In genomic region chr4:5036239-5036638, GRCh38 we compare ENCODE assay signal across 14 cellular contexts. TPM values are rescaled to one million over a fixed set of nuclear protein-coding genes. Genes with fewer than 3 reads are reported as not detected.
DNase-seq lines count a peak whose midpoint lies in the region; ATAC-seq and TF ChIP-seq lines count a peak whose summit lies in the region.
"Had no signal": no experiment of that assay in that cellular context is flagged by ENCODE, and none has a peak within 500 bp of the region (broad histone marks: within the 10 kb centered on the region; RNA-seq: fewer than 3 reads in every experiment).

No MANE protein-coding gene starts in this region.

- no peaks in the 10 kb centered on the region for H3K9me3 Mint-ChIP-seq in activated T-cell treated with anti-CD3 and anti-CD28 coated beads, Interleukin-2, amount 50 U/mL, for 4 hours
- H3K9me3 Mint-ChIP-seq: CD4-positive, alpha-beta T cell had no signal

- TF ChIP-seq CTCF in foreskin fibroblast (IDR thresholded peaks at IDR 0.05; ENCODE audit: low read depth, low read length) = no peak

- H3K36me3 Mint-ChIP-seq in activated T-cell treated with anti-CD3 and anti-CD28 coated beads, Interleukin-2, amount 50 U/mL, for 4 hours (ENCODE audit: insufficient read depth) = no peaks in the 10 kb centered on the region

- no peak overlapping the region for H3K4me3 Mint-ChIP-seq in activated T-cell treated with anti-CD3 and anti-CD28 coated beads, Interleukin-2, amount 50 U/mL, for 4 hours
- H3K4me3 Mint-ChIP-seq: CD4-positive, alpha-beta T cell had no signal

- peaks cover 3% of the 10 kb centered on the region for H3K27me3 Mint-ChIP-seq in activated T-cell treated with anti-CD3 and anti-CD28 coated beads, Interleukin-2, amount 50 U/mL, for 4 hours (ENCODE audit: low read depth)
- H3K27me3 Mint-ChIP-seq: CD4-positive, alpha-beta T cell had no signal

- H3K4me3 ChIP-seq in foreskin fibroblast (ENCODE audit: low read depth in 1 of 2, low read length in 2 of 2) = no peak overlapping the region
- H3K4me3 ChIP-seq: coronary artery, heart left ventricle had no signal

- ATAC-seq in HG02870 (IDR thresholded peaks at IDR 0.05; ENCODE audit: unreplicated experiment) (peak; percentile 52), HG02884 (IDR thresholded peaks at IDR 0.05; ENCODE audit: unreplicated experiment) (no peak)
- no peak for ATAC-seq in activated T-cell treated with anti-CD3 and anti-CD28 coated beads, Interleukin-2, amount 50 U/mL, for 4 hours
- ATAC-seq: heart left ventricle had no signal

- H3K4me1 Mint-ChIP-seq in activated T-cell treated with anti-CD3 and anti-CD28 coated beads, Interleukin-2, amount 50 U/mL, for 4 hours (ENCODE audit: low read depth) = peaks cover 5% of the 10 kb centered on the region

- DNase-seq in AG20443 (ENCODE audit: low spot score) (peak; percentile 44), SKM-1 (lab: John Stamatoyannopoulos, UW; ENCODE audit: unreplicated experiment) (peak; percentile 52), foreskin fibroblast (peak; percentile 14 to 53), NK-92 (lab: John Stamatoyannopoulos, UW; ENCODE audit: unreplicated experiment) (no peak)
- DNase-seq in activated T-cell treated with anti-CD3 and anti-CD28 coated beads, Interleukin-2, amount 50 U/mL, for 4 hours = no peak
- DNase-seq in effector CD8-positive, alpha-beta T cell (lab: John Stamatoyannopoulos, UW) = no peak
- DNase-seq: activated CD4-positive, alpha-beta T cell treated with anti-CD3 and anti-CD28 coated beads for 4 hours; CD4-positive, alpha-beta T cell; heart left ventricle; NCI-H2081; Right ventricle myocardium superior had no signal

RNA-seq across cellular contexts. Expression of gene STK32B, which starts 15.0 kb away (rescaled TPM):
- not detected for total RNA-seq in activated T-cell treated with anti-CD3 and anti-CD28 coated beads, Interleukin-2, amount 50 U/mL, for 4 hours
- total RNA-seq: CD4-positive, alpha-beta T cell had no signal

RNA-seq across cellular contexts. Expression of gene CYTL1, which starts 17.0 kb away (rescaled TPM):
- not detected for total RNA-seq in activated T-cell treated with anti-CD3 and anti-CD28 coated beads, Interleukin-2, amount 50 U/mL, for 4 hours
- total RNA-seq: CD4-positive, alpha-beta T cell; Right ventricle myocardium superior had no signal

Comparison
In these comparisons a context has a peak if more than half of its experiments do, and no peak if none do; other contexts are left out.
1. DNase-seq: peak in AG20443 (single experiment), SKM-1 (single experiment) and foreskin fibroblast (2 of 2); none in activated T-cell treated with anti-CD3 and anti-CD28 coated beads, Interleukin-2, amount 50 U/mL, for 4 hours (single experiment), effector CD8-positive, alpha-beta T cell (single experiment) and NK-92 (single experiment).